8 cellular contexts compared by ENCODE assay signal in the genomic region with DNA sequence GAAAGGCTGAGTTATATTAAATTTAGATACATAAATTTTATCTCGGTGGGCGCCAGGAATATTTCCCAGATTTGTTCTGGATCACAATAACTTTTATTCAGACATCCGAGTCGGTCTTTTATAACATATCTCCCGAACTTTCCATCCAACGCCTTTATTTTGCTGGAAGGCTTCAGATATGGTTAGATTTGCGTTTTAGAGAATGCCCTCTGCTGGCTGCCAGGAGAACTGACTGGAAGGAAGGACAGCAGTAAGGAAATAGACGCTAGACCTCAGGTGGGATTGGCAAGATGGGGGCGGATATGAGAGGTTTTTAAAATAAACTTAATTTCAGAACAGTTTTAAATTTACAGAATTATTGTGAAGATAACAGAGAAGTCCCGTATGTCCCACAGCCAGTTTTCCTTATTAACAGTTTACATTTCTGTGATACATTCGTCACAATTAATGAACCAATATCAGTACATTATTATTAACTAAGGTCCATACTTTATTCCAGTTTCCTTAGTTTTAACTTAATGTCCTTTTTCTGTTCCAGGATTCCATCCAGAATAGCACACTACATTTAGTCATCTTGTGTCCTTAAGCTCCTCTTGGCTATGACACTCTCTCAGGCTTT. TPM values are rescaled to one million over a fixed set of nuclear protein-coding genes. Genes with fewer than 3 reads are reported as not detected.
DNase-seq lines count a peak whose midpoint lies in the region; ATAC-seq, FAIRE-seq and TF ChIP-seq lines count a peak whose summit lies in the region.

No MANE protein-coding gene starts in this region.

- peak; percentile 32 for DNase-seq in Daoy (ENCODE audit: low read depth)
- DNase-seq in Kasumi-1 (lab: John Stamatoyannopoulos, UW): peak; percentile 60 to 67
- peak in 2 of 3 donors; percentile 47 to 77 for DNase-seq in Peyer's patch
- DNase-seq in cardiac fibroblast (ENCODE audit: low read depth in 2 of 2): peak; percentile 75 to 78
- no peak for DNase-seq in kidney
- DNase-seq in stimulated activated naive CD8-positive, alpha-beta T cell treated with anti-CD3 and anti-CD28 coated beads, Interleukin-15, Interleukin-2, amounts not matched to agents 100 U/mL and 50 U/mL, for 24 hours: peak; percentile 37

- peak overlapping the region; percentile 72 to 87 (median 81) for H3K27ac ChIP-seq in Peyer's patch
- H3K27ac ChIP-seq in kidney (ENCODE audit: low read depth in 2 of 2, low read length in 2 of 2): peak overlapping the region in 1 of 2 donors; percentile 90

- peak; percentile 93 for FAIRE-seq in kidney (lab: Jason Lieb, UNC)

- H3K36me3 ChIP-seq in Peyer's patch (peaks cover 0 to 6% (median 0%) of the 10 kb centered on the region in 3 donors), kidney (ENCODE audit: control insufficient read depth in 1 of 2, insufficient read depth in 2 of 2, low read length in 2 of 2) (peaks cover 0 to 8% of the 10 kb centered on the region in 2 donors)

- ATAC-seq in stimulated activated naive CD8-positive, alpha-beta T cell treated with anti-CD3 and anti-CD28 coated beads, Interleukin-15, Interleukin-2, amounts not matched to agents 100 U/mL and 50 U/mL, for 24 hours: no peak
- ATAC-seq in GM18868 (IDR thresholded peaks at IDR 0.05; ENCODE audit: unreplicated experiment) (no peak), GM21390 (IDR thresholded peaks at IDR 0.05; ENCODE audit: unreplicated experiment) (no peak)

- H3K9me3 ChIP-seq in Peyer's patch: no peaks in the 10 kb centered on the region
- H3K9me3 ChIP-seq in kidney (ENCODE audit: control insufficient read depth in 1 of 2, low read length in 2 of 2): no peaks in the 10 kb centered on the region

- no peak for TF ChIP-seq POLR2A in Peyer's patch (IDR thresholded peaks at IDR 0.05)

- intact Hi-C loops in kidney (cut with DNase I): no loop called here

- TF ChIP-seq CTCF in Peyer's patch (IDR thresholded peaks at IDR 0.05): peak; percentile 66 to 85 (median 76)
- TF ChIP-seq CTCF in cardiac fibroblast (IDR thresholded peaks at IDR 0.05; ENCODE audit: low read depth, low read length): peak; percentile 73
- peak; percentile 72 for TF ChIP-seq CTCF in kidney (IDR thresholded peaks at IDR 0.05; ENCODE audit: borderline replicate concordance, extremely low read depth, insufficient read depth)

- no peaks in the 10 kb centered on the region for H3K4me1 ChIP-seq in Peyer's patch
- H3K4me1 ChIP-seq in kidney (ENCODE audit: control insufficient read depth in 1 of 2, insufficient read depth in 1 of 2, low read depth in 1 of 2, low read length in 2 of 2): peaks cover 0 to 2% of the 10 kb centered on the region in 2 donors

- peak overlapping the region; percentile 16 to 45 (median 32) for H3K4me3 ChIP-seq in Peyer's patch
- peak overlapping the region; percentile 26 to 32 for H3K4me3 ChIP-seq in cardiac fibroblast (replicated peaks in 1 of 2; ENCODE audit: low read depth in 2 of 2, low read length in 2 of 2)
- H3K4me3 ChIP-seq in kidney (ENCODE audit: low read length in 2 of 2): peak overlapping the region; percentile 65 to 72

- H3K27me3 ChIP-seq in Peyer's patch: no peaks in the 10 kb centered on the region

- H3K9ac ChIP-seq in kidney (ENCODE audit: low read length in 2 of 2): peak overlapping the region; percentile 77 to 80

RNA-seq across cellular contexts. Expression of gene KANTR, which starts 4.6 kb away (rescaled TPM):
- 1.5 and 3.2 TPM in 2 replicates for total RNA-seq in Daoy (2014; rRNA removed; shearing (Covaris generic))
- total RNA-seq in Peyer's patch (10 to 100 TPM in 3 of 4 donors, 1 to 10 TPM in 1; 8.6 to 42.1 (median 33.1) TPM), kidney (11.5 TPM)
- polyA plus RNA-seq in kidney (ENCODE audit: insufficient read depth, low read depth, low replicate concordance): 3.7 TPM

RNA-seq across cellular contexts. Expression of gene TSPYL2, which starts 7.2 kb away (rescaled TPM):
- 11.8 and 12.5 TPM in 2 replicates for total RNA-seq in Daoy (2014; rRNA removed; shearing (Covaris generic))
- total RNA-seq in Peyer's patch (100 to 1,000 TPM in 1 of 4 donors, 10 to 100 TPM in 3; 14.4 to 241 (median 37.1) TPM), kidney (36.6 TPM)
- polyA plus RNA-seq in kidney (ENCODE audit: insufficient read depth, low read depth, low replicate concordance): 8.0 TPM

RNA-seq across cellular contexts. Expression of gene GPR173, which starts 40.7 kb away (rescaled TPM):
- total RNA-seq in Daoy (2014; rRNA removed; shearing (Covaris generic)): 0.24 and 1.2 TPM in 2 replicates
- total RNA-seq in Peyer's patch: under 1 TPM in 2 of 4 donors, not detected in 2; 0.57 to 0.67 TPM
- 5.4 TPM for total RNA-seq in kidney
- polyA plus RNA-seq in kidney (ENCODE audit: insufficient read depth, low read depth, low replicate concordance): 1.7 TPM
